19 cellular contexts compared by ENCODE assay signal in genomic region chr4:126137782-126138170, GRCh38.
DNase-seq lines count a peak whose midpoint lies in the region; ATAC-seq, FAIRE-seq and TF ChIP-seq lines count a peak whose summit lies in the region.
"Had no signal": no experiment of that assay in that cellular context is flagged by ENCODE, and none has a peak within 500 bp of the region (broad histone marks: within the 10 kb centered on the region; RNA-seq: fewer than 3 reads in every experiment).

No MANE protein-coding gene starts in this region.

- no peak overlapping the region for H3K27ac ChIP-seq in uterus
- H3K27ac ChIP-seq: 22Rv1 had no signal

- no peaks in the 10 kb centered on the region for H3K9me3 ChIP-seq in uterus

- H3K4me1 ChIP-seq in uterus = no peaks in the 10 kb centered on the region

- peak; percentile 15 for FAIRE-seq in endometrium (lab: Jason Lieb, UNC)
- FAIRE-seq: GM12892, H54 had no signal

- DNase-seq in NCI-H82 (lab: John Stamatoyannopoulos, UW) (peak; percentile 41), NCI-H82 treated with DMSO at 0.1 percent for 48 hours (lab: John Stamatoyannopoulos, UW; ENCODE audit: unreplicated experiment) (no peak), LHCN-M2 (ENCODE audit: low read depth) (peak; percentile 29), uterus (no peak)
- DNase-seq in activated CD4-positive, CD25-positive, alpha-beta regulatory T cell (lab: John Stamatoyannopoulos, UW) = no peak
- DNase-seq: ACHN; C1 segment of cervical spinal cord; Calu3; CD4-positive, alpha-beta T cell; DMS79; GDM1; IMR-90 had no signal

- TF ChIP-seq POLR2A in uterus (IDR thresholded peaks at IDR 0.05) = no peak

- H3K27me3 ChIP-seq in uterus = no peaks in the 10 kb centered on the region

- TF ChIP-seq CTCF in uterus (IDR thresholded peaks at IDR 0.05) = no peak

- no peak overlapping the region for H3K4me3 ChIP-seq in uterus

- intact Hi-C loops in uterus (cut with DNase I; ENCODE audit: low total_unique reads) = no loop called here

- ATAC-seq in GM19463 (IDR thresholded peaks at IDR 0.05; ENCODE audit: unreplicated experiment) (no peak), GM21526 (IDR thresholded peaks at IDR 0.05; ENCODE audit: low FRiP score, unreplicated experiment) (no peak)
- ATAC-seq: HCT116 had no signal

- no peaks in the 10 kb centered on the region for H3K36me3 ChIP-seq in uterus

Comparison
In these comparisons a context has a peak if more than half of its experiments do, and no peak if none do; other contexts are left out.
1. DNase-seq: peak in NCI-H82 (single experiment) and LHCN-M2 (single experiment); none in NCI-H82 treated with DMSO at 0.1 percent for 48 hours (single experiment), uterus (0 of 2) and activated CD4-positive, CD25-positive, alpha-beta regulatory T cell (0 of 4).